In the genomic region with DNA sequence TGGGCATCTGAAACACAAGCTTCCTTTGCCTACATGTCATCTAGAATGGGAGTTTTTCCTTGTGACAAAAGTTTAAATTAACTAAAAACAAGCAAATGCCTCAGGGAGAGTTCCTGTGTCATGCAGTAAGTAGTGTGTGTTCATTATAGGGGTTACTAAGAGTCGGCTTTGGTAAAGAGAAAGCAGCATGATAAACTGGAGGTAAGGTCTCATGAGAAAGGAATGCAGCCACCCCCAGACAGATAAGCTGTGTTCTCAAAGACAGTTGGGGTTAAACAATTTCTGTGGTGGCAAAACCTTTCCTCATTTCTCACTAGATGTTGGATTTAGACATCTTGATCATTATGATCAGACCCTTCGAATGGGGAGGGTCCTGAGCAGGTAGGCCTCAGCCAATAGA, we compare ENCODE assay signal across 9 cellular contexts.
DNase-seq lines count a peak whose midpoint lies in the region; ATAC-seq and TF ChIP-seq lines count a peak whose summit lies in the region.
"Had no signal": no experiment of that assay in that cellular context is flagged by ENCODE, and none has a peak within 500 bp of the region (broad histone marks: within the 10 kb centered on the region; RNA-seq: fewer than 3 reads in every experiment).

No MANE protein-coding gene starts in this region.

- CTCF ChIA-PET in activated naive CD4-positive, alpha-beta T cell treated with anti-CD3 and anti-CD28 coated beads for 36 hours (lab: Charles Lee) = interaction anchor here (0.6 to 3.4 kb wide), 7 partner anchors 9 to 409 kb away, joined by 3 to 15 read pairs (median 3); no protein-coding TSS in a partner anchor

- H3K9me3 ChIP-seq in T-helper 17 cell (ENCODE audit: control insufficient read depth, low read length, poor library complexity, severe bottlenecking) = no peaks in the 10 kb centered on the region

- H3K9me3 Mint-ChIP-seq in activated naive CD4-positive, alpha-beta T cell treated with anti-CD3 and anti-CD28 coated beads for 36 hours = no peaks in the 10 kb centered on the region

- H3K27me3 Mint-ChIP-seq in activated naive CD4-positive, alpha-beta T cell treated with anti-CD3 and anti-CD28 coated beads for 36 hours (ENCODE audit: low read depth) = no peaks in the 10 kb centered on the region
- H3K27me3 Mint-ChIP-seq in T-helper 17 cell = no peaks in the 10 kb centered on the region

- no peak for TF ChIP-seq CTCF in foreskin keratinocyte (conservative IDR thresholded peaks at IDR 0.05)

- ATAC-seq in T-helper 17 cell (no peak), foreskin keratinocyte (peak; percentile 92)

- H3K4me3 Mint-ChIP-seq in activated naive CD4-positive, alpha-beta T cell treated with anti-CD3 and anti-CD28 coated beads for 36 hours = no peak overlapping the region
- H3K4me3 Mint-ChIP-seq in T-helper 17 cell = peak overlapping the region; percentile 53

- no peaks in the 10 kb centered on the region for H3K27me3 ChIP-seq in foreskin keratinocyte

- H3K27ac ChIP-seq in foreskin keratinocyte = peak overlapping the region; percentile 87

- DNase-seq in activated naive CD4-positive, alpha-beta T cell treated with anti-CD3 and anti-CD28 coated beads for 36 hours = no peak
- no peak for DNase-seq in activated naive CD4-positive, alpha-beta T cell treated with Interleukin-2 at 50 U/mL for 16 hours
- DNase-seq in T-helper 17 cell (no peak), foreskin keratinocyte (peak; percentile 84 to 93), stromal cell of bone marrow (ENCODE audit: low read depth) (peak; percentile 43), NCI-H1092 (lab: John Stamatoyannopoulos, UW) (no peak)
- no peak for DNase-seq in activated effector memory CD4-positive, alpha-beta T cell treated with Interleukin-2 at 50 U/mL for 16 hours
- DNase-seq in stimulated activated CD8-positive, alpha-beta memory T cell treated with anti-CD3 and anti-CD28 coated beads, Interleukin-4, amount 100 ng/mL, for 48 hours = no peak
- DNase-seq: NCI-H69 had no signal

- H3K4me1 ChIP-seq in foreskin keratinocyte = peaks cover 49% of the 10 kb centered on the region

- peaks cover 77% of the 10 kb centered on the region for H3K4me1 Mint-ChIP-seq in activated naive CD4-positive, alpha-beta T cell treated with anti-CD3 and anti-CD28 coated beads for 36 hours (ENCODE audit: low read depth)
- H3K4me1 Mint-ChIP-seq in T-helper 17 cell = peaks cover 55% of the 10 kb centered on the region

- H3K36me3 Mint-ChIP-seq in activated naive CD4-positive, alpha-beta T cell treated with anti-CD3 and anti-CD28 coated beads for 36 hours (ENCODE audit: low read depth) = peaks cover 46% of the 10 kb centered on the region
- peaks cover 11% of the 10 kb centered on the region for H3K36me3 Mint-ChIP-seq in T-helper 17 cell (ENCODE audit: low read depth)

- peak overlapping the region; percentile 11 for H3K27ac Mint-ChIP-seq in activated naive CD4-positive, alpha-beta T cell treated with anti-CD3 and anti-CD28 coated beads for 36 hours
- H3K27ac Mint-ChIP-seq in T-helper 17 cell = no peak overlapping the region

- intact Hi-C loops in activated naive CD4-positive, alpha-beta T cell treated with anti-CD3 and anti-CD28 coated beads for 36 hours (cut with micrococcal nuclease) = loop anchor here (5.0 kb wide), 1 partner anchor 575 kb away; a partner anchor contains a TSS

Comparison
In these comparisons a context has a peak if more than half of its experiments do, and no peak if none do; other contexts are left out.
1. DNase-seq: peak in foreskin keratinocyte (2 of 2) and stromal cell of bone marrow (single experiment); none in activated naive CD4-positive, alpha-beta T cell treated with anti-CD3 and anti-CD28 coated beads for 36 hours (single experiment), activated naive CD4-positive, alpha-beta T cell treated with Interleukin-2 at 50 U/mL for 16 hours (single experiment), T-helper 17 cell (0 of 3), NCI-H1092 (single experiment), activated effector memory CD4-positive, alpha-beta T cell treated with Interleukin-2 at 50 U/mL for 16 hours (single experiment) and stimulated activated CD8-positive, alpha-beta memory T cell treated with anti-CD3 and anti-CD28 coated beads, Interleukin-4, amount 100 ng/mL, for 48 hours (single experiment).